Comparison of ENCODE assay signal across 8 cellular contexts in genomic region chr1:63423649-63424048, GRCh38.
"Had no signal": no experiment of that assay in that cellular context is flagged by ENCODE, and none has a peak within 500 bp of the region (broad histone marks: within the 10 kb centered on the region; RNA-seq: fewer than 3 reads in every experiment).

No MANE protein-coding gene starts in this region.

- H3K9me3 Mint-ChIP-seq: GM23338, HFFc6, IgD-negative memory B cell had no signal

- H3K27ac Mint-ChIP-seq: GM23338, HFFc6, IgD-negative memory B cell had no signal

- H2AFZ ChIP-seq: GM23338 had no signal

- H3K27ac ChIP-seq: HL-60 had no signal

- H3K4me1 Mint-ChIP-seq: GM23338, IgD-negative memory B cell had no signal

- H3K4me1 ChIP-seq: HAP-1 had no signal

- H3K4me3 ChIP-seq: GM23338, HAP-1 had no signal

- H3K9me3 ChIP-seq: HAP-1 had no signal

- DNase-seq: H7, HFFc6, KG1 had no signal

- ATAC-seq: GM23338, HCT116 had no signal

- H3K4me3 Mint-ChIP-seq: GM23338, HFFc6, IgD-negative memory B cell had no signal

- H3K27me3 Mint-ChIP-seq: IgD-negative memory B cell had no signal

- H3K4me2 ChIP-seq: GM23338 had no signal
